ENCODE assay signal across 9 cellular contexts in genomic region chr11:44600739-44601416, GRCh38. TPM values are rescaled to one million over a fixed set of nuclear protein-coding genes. Genes with fewer than 3 reads are reported as not detected.
DNase-seq lines count a peak whose midpoint lies in the region; ATAC-seq, FAIRE-seq and TF ChIP-seq lines count a peak whose summit lies in the region.
"Had no signal": no experiment of that assay in that cellular context is flagged by ENCODE, and none has a peak within 500 bp of the region (broad histone marks: within the 10 kb centered on the region; RNA-seq: fewer than 3 reads in every experiment).

No MANE protein-coding gene starts in this region.

- no peaks in the 10 kb centered on the region for H3K36me3 ChIP-seq in K562 (ENCODE audit: control insufficient read depth, insufficient read depth, low read length)
- no peaks in the 10 kb centered on the region for H3K36me3 ChIP-seq in uterus

- H4K20me1 ChIP-seq in K562 (replicated peaks; ENCODE audit: control insufficient read depth, insufficient read depth, low read length): no peaks in the 10 kb centered on the region; the same call in 1 of the 2 replicates

- no peak overlapping the region for H2AFZ ChIP-seq in K562 (ENCODE audit: low read depth, low read length)

- TF ChIP-seq POLR2A in K562 (conservative IDR thresholded peaks at IDR 0.05) (no peak), uterus (IDR thresholded peaks at IDR 0.05) (no peak)

- WGBS in K562 (ENCODE audit: insufficient coverage, low coverage, missing lambda C conversion rate): 26% methylated on average over 8 of the region's 11 CpGs

- H3K27ac ChIP-seq in K562 (ENCODE audit: extremely low read depth, low read depth, low read length) (no peak overlapping the region), temporal lobe (ENCODE audit: low read depth, low read length) (peak overlapping the region; percentile 59), uterus (no peak overlapping the region)

- H3K4me3 ChIP-seq in K562 (no peak overlapping the region), uterus (no peak overlapping the region)

- CTCF ChIA-PET in activated CD4-positive, alpha-beta T cell treated with anti-CD3 and anti-CD28 coated beads, Interleukin-2, amount 10 ng/mL, durations not matched to agents 7 days and 5 days (lab: Charles Lee): interaction anchor here (1.0 to 1.8 kb wide), 4 partner anchors 11 to 40 kb away, joined by 3 to 5 read pairs (median 4); no protein-coding TSS in a partner anchor
- CTCF ChIA-PET in K562 (lab: Yijun Ruan, JAX; ENCODE audit: low intra/inter-chr PET ratio): no interaction called here

- H3K4me1 ChIP-seq in K562 (replicated peaks in 1 of 2; ENCODE audit: control insufficient read depth in 2 of 2, insufficient read depth in 2 of 2, low read length in 2 of 2): peaks cover 0 to 14% of the 10 kb centered on the region in 2 experiments; a peak in 2 of 5 replicates
- peaks cover 0 to 7% of the 10 kb centered on the region in 2 donors for H3K4me1 ChIP-seq in uterus

- H3K4me3 Mint-ChIP-seq in activated CD4-positive, alpha-beta T cell treated with anti-CD3 and anti-CD28 coated beads, Interleukin-2, amount 10 ng/mL, durations not matched to agents 7 days and 5 days: no peak overlapping the region

- ATAC-seq in HG03159 (IDR thresholded peaks at IDR 0.05; ENCODE audit: unreplicated experiment) (peak; percentile 41), K562 (no peak)

- intact Hi-C loops in K562 (cut with micrococcal nuclease): no loop called here
- intact Hi-C loops in uterus (cut with DNase I; ENCODE audit: low total_unique reads): no loop called here

- no peaks in the 10 kb centered on the region for H3K27me3 Mint-ChIP-seq in activated CD4-positive, alpha-beta T cell treated with anti-CD3 and anti-CD28 coated beads, Interleukin-2, amount 10 ng/mL, durations not matched to agents 7 days and 5 days

- no peaks in the 10 kb centered on the region for H3K79me2 ChIP-seq in K562 (ENCODE audit: control insufficient read depth, insufficient read depth, low read length)

- POLR2A ChIA-PET in activated CD4-positive, alpha-beta T cell treated with anti-CD3 and anti-CD28 coated beads, Interleukin-2, amount 10 ng/mL, durations not matched to agents 7 days and 5 days (lab: Charles Lee): no interaction called here
- POLR2A ChIA-PET in K562 (lab: Yijun Ruan, JAX): interaction anchor here (1.2 kb wide), 1 partner anchor 10 kb away, joined by 3 read pairs; no protein-coding TSS in a partner anchor

- H3K27me3 ChIP-seq in K562 (ENCODE audit: control insufficient read depth in 2 of 2, insufficient read depth in 2 of 2, low read length in 2 of 2) (peaks cover 0 to 7% of the 10 kb centered on the region in 2 experiments; a peak in 2 of 5 replicates), uterus (no peaks in the 10 kb centered on the region)

- no peak overlapping the region for H3K4me2 ChIP-seq in K562 (ENCODE audit: insufficient read depth, low read length)

- DNase-seq in activated CD4-positive, alpha-beta T cell treated with anti-CD3 and anti-CD28 coated beads, Interleukin-2, amount 10 ng/mL, durations not matched to agents 7 days and 5 days: no peak
- DNase-seq in activated CD4-positive, alpha-beta T cell treated with anti-CD3 and anti-CD28 coated beads, Interleukin-2, amount 50 U/mL, for 4 hours: no peak
- no peak for DNase-seq in K562 (ENCODE audit: extremely low read depth in 1 of 4, low spot score in 3 of 4)
- no peak for DNase-seq in uterus
- no peak for DNase-seq in DMS153 (lab: John Stamatoyannopoulos, UW)
- no peak for DNase-seq in G401 (ENCODE audit: low spot score)

- no peaks in the 10 kb centered on the region for H3K9me3 Mint-ChIP-seq in activated CD4-positive, alpha-beta T cell treated with anti-CD3 and anti-CD28 coated beads, Interleukin-2, amount 10 ng/mL, durations not matched to agents 7 days and 5 days

- no peak for FAIRE-seq in K562 (lab: Jason Lieb, UNC)
- FAIRE-seq: endothelial cell of umbilical vein had no signal

- no peak overlapping the region for H3K9ac ChIP-seq in K562 (ENCODE audit: insufficient read depth in 1 of 2, low read depth in 2 of 2, low read length in 2 of 2)

- in situ Hi-C loops in K562 (cut with MboI) (no loop called here), G401 (cut with HindIII; ENCODE audit: low sequenced_read_pairs) (no loop called here)

- peaks cover 38% of the 10 kb centered on the region for H3K4me1 Mint-ChIP-seq in activated CD4-positive, alpha-beta T cell treated with anti-CD3 and anti-CD28 coated beads, Interleukin-2, amount 10 ng/mL, durations not matched to agents 7 days and 5 days

- no TSS peak for BruUV-seq in K562 (replicated peaks; lab: Mats Ljungman, UMichigan)

- no peak for TF ChIP-seq EP300 in K562 (IDR thresholded peaks at IDR 0.05; ENCODE audit: low read length)

- no peak for TF ChIP-seq RAD21 in K562 (CRISPR knock-in tag; conservative IDR thresholded peaks at IDR 0.05 in 1 of 2, IDR thresholded peaks at IDR 0.05 in 1 of 2)

- peak overlapping the region; percentile 69 for H3K27ac Mint-ChIP-seq in activated CD4-positive, alpha-beta T cell treated with anti-CD3 and anti-CD28 coated beads, Interleukin-2, amount 10 ng/mL, durations not matched to agents 7 days and 5 days

- H3K36me3 Mint-ChIP-seq in activated CD4-positive, alpha-beta T cell treated with anti-CD3 and anti-CD28 coated beads, Interleukin-2, amount 10 ng/mL, durations not matched to agents 7 days and 5 days (ENCODE audit: low read depth): peaks cover 34% of the 10 kb centered on the region

- H3K9me3 ChIP-seq in K562 (replicated peaks; ENCODE audit: control insufficient read depth, insufficient read depth, low read depth, low read length) (no peaks in the 10 kb centered on the region), uterus (no peaks in the 10 kb centered on the region)

- no peaks in the 10 kb centered on the region for H3K9me1 ChIP-seq in K562 (ENCODE audit: control insufficient read depth, insufficient read depth, low read length)

- TF ChIP-seq CTCF in K562 (IDR thresholded peaks at IDR 0.05 in 2 of 3, conservative IDR thresholded peaks at IDR 0.05 in 1 of 3; ENCODE audit: insufficient read depth in 2 of 3, low read depth in 1 of 3, low read length in 3 of 3): no peak
- TF ChIP-seq CTCF in uterus (IDR thresholded peaks at IDR 0.05): no peak

TF ChIP-seq in K562, 482 proteins besides CTCF, POLR2A, EP300 and RAD21 (continues in another document):
- peak; percentile 57 for TF ChIP-seq ZFP36 (IDR thresholded peaks at IDR 0.05; ENCODE audit: low read depth, low read length, partially characterized antibody)
- no peak for TF ChIP-seq ZNF644 (tag; IDR thresholded peaks at IDR 0.05; ENCODE audit: low read depth)
- TF ChIP-seq RBM15 (IDR thresholded peaks at IDR 0.05; ENCODE audit: insufficient read depth, low read length): no peak
- TF ChIP-seq BCOR (IDR thresholded peaks at IDR 0.05): 0 out of 2 replicates have a peak, but pooled peaks have one; percentile 21
- no peak for TF ChIP-seq TSC22D4 (tag; IDR thresholded peaks at IDR 0.05)
- TF ChIP-seq KLF6 (CRISPR knock-in tag; IDR thresholded peaks at IDR 0.05; ENCODE audit: borderline replicate concordance): no peak
- no peak for TF ChIP-seq KDM1A (IDR thresholded peaks at IDR 0.05)
- TF ChIP-seq CTCFL (IDR thresholded peaks at IDR 0.05; ENCODE audit: borderline replicate concordance, insufficient read depth, low read depth, low read length, poor library complexity, severe bottlenecking): no peak
- TF ChIP-seq RNF2 (IDR thresholded peaks at IDR 0.05): no peak
- no peak for TF ChIP-seq ESRRA (IDR thresholded peaks at IDR 0.05; ENCODE audit: borderline replicate concordance, low read depth)
- peak; percentile 28 for TF ChIP-seq RBM25 (IDR thresholded peaks at IDR 0.05; ENCODE audit: low read depth, low read length, severe bottlenecking)
- no peak for TF ChIP-seq ZNF778 (CRISPR knock-in tag; IDR thresholded peaks at IDR 0.05)
- peak; percentile 25 for TF ChIP-seq MEIS2 (IDR thresholded peaks at IDR 0.05; ENCODE audit: partially characterized antibody)

RNA-seq across cellular contexts. Expression of gene CD82, which starts 35.4 kb away (rescaled TPM):
- total RNA-seq in activated CD4-positive, alpha-beta T cell treated with anti-CD3 and anti-CD28 coated beads, Interleukin-2, amount 10 ng/mL, durations not matched to agents 7 days and 5 days: 100 to 1,000 TPM; 126 to 128 TPM
- total RNA-seq in K562 (2011; cell fraction: chromatin; rRNA removed; ENCODE audit: low replicate concordance): 3.5 and 6.3 TPM in 2 replicates
- 5.3 and 8.8 TPM in 2 replicates for total RNA-seq in K562 (2011; cell fraction: nucleolus; rRNA removed)
- 4.4 and 6.4 TPM in 2 replicates for total RNA-seq in K562 (2011; cell fraction: nucleoplasm; rRNA removed)
- total RNA-seq in K562 (2014; rRNA removed) (3.9 and 4.7 TPM in 2 replicates), K562 (2014; rRNA removed; fragmentation: Illumina TruSeq; extraction: Trizol) (1.3 and 2.0 TPM in 2 replicates), K562 (2015; rRNA removed; fragmentation: Illumina TruSeq; extraction: Trizol) (4.4 and 4.5 TPM in 2 replicates), K562 (2021) (8.2 and 9.4 TPM in 2 replicates), temporal lobe (9.6 TPM), uterus (10 to 100 TPM; 10.2 to 26.3 (median 20.8) TPM)
- polyA plus RNA-seq in K562 (2011; rRNA removed) (2.8 and 5.9 TPM in 2 replicates), K562 (2014; fragmentation: Illumina TruSeq; extraction: Trizol) (3.0 and 3.7 TPM in 2 replicates), K562 (2014; fragmentation: Nextera tagmentation; extraction: Ambion mirVana) (under 1 TPM; 0.27 to 0.30 TPM), K562 (2014; rRNA removed) (4.6 and 5.8 TPM in 2 replicates)
- 5.3 and 7.6 TPM in 2 replicates for polyA plus RNA-seq in K562 (2011; cell fraction: cytosol; rRNA removed)
- 1.1 and 2.4 TPM in 2 replicates for polyA plus RNA-seq in K562 (2011; cell fraction: nucleus; rRNA removed)
- polyA plus RNA-seq in K562 (2012): 9.2 and 23.4 TPM in 2 replicates
- 1.8 and 3.5 TPM in 2 replicates for polyA minus RNA-seq in K562 (2011; rRNA and poly(A)+ RNA removed)
- polyA minus RNA-seq in K562 (2011; cell fraction: cytosol; rRNA and poly(A)+ RNA removed): 2.4 and 4.0 TPM in 2 replicates
- 2.3 and 3.4 TPM in 2 replicates for polyA minus RNA-seq in K562 (2011; cell fraction: nucleus; rRNA and poly(A)+ RNA removed)
- 16.1 and 18.7 TPM in 2 replicates for total RNA-seq in G401 (2014; rRNA removed; shearing (Covaris generic))
